In genomic region chr2:223797811-223798721, GRCh38 we compare ENCODE assay signal across 8 cellular contexts. TPM values are rescaled to one million over a fixed set of nuclear protein-coding genes. Genes with fewer than 3 reads are reported as not detected.
DNase-seq lines count a peak whose midpoint lies in the region; ATAC-seq, FAIRE-seq and TF ChIP-seq lines count a peak whose summit lies in the region.

No MANE protein-coding gene starts in this region.

- no peaks in the 10 kb centered on the region for H3K27me3 Mint-ChIP-seq in astrocyte (ENCODE audit: low read depth, unreplicated experiment)
- H3K27me3 Mint-ChIP-seq in activated CD8-positive, alpha-beta memory T cell treated with anti-CD3 and anti-CD28 coated beads, Interleukin-2, amount 10 ng/mL, durations not matched to agents 7 days and 5 days = no peaks in the 10 kb centered on the region

- H3K27ac ChIP-seq in astrocyte (ENCODE audit: low read depth, low read length) (peak overlapping the region; percentile 88), tibial artery (no peak overlapping the region)

- H3K9me3 Mint-ChIP-seq in astrocyte (ENCODE audit: unreplicated experiment) = no peaks in the 10 kb centered on the region
- no peaks in the 10 kb centered on the region for H3K9me3 Mint-ChIP-seq in activated CD8-positive, alpha-beta memory T cell treated with anti-CD3 and anti-CD28 coated beads, Interleukin-2, amount 10 ng/mL, durations not matched to agents 7 days and 5 days (ENCODE audit: low read depth)

- peak; percentile 100 for ATAC-seq in GM18517 (IDR thresholded peaks at IDR 0.05; ENCODE audit: unreplicated experiment)
- peak; percentile 97 for ATAC-seq in HG02870 (IDR thresholded peaks at IDR 0.05; ENCODE audit: unreplicated experiment)
- ATAC-seq in activated CD8-positive, alpha-beta memory T cell treated with anti-CD3 and anti-CD28 coated beads, Interleukin-2, amount 10 ng/mL, durations not matched to agents 7 days and 5 days = no peak

- H3K4me3 ChIP-seq in astrocyte (ENCODE audit: insufficient read depth, low read depth, low read length) = no peak overlapping the region
- H3K4me3 ChIP-seq in tibial artery = no peak overlapping the region

- FAIRE-seq in astrocyte (lab: Jason Lieb, UNC) (peak; percentile 23), islet of Langerhans (lab: Jason Lieb, UNC) (peak; percentile 91)

- intact Hi-C loops in tibial artery (cut with DNase I; ENCODE audit: low total_unique reads) = loop anchor here (2.0 kb wide), 1 partner anchor 827 kb away; no protein-coding TSS in a partner anchor

- TF ChIP-seq CTCF in astrocyte (IDR thresholded peaks at IDR 0.05; ENCODE audit: insufficient read depth, low read depth, low read length) (peak; percentile 74), tibial artery (IDR thresholded peaks at IDR 0.05) (peak; percentile 63 to 84)

- CTCF ChIA-PET in activated CD8-positive, alpha-beta memory T cell treated with anti-CD3 and anti-CD28 coated beads, Interleukin-2, amount 10 ng/mL, durations not matched to agents 7 days and 5 days (lab: Charles Lee) = interaction anchor here (0.7 to 1.6 kb wide), 8 partner anchors 15 to 106 kb away, joined by 3 to 13 read pairs (median 4); no protein-coding TSS in a partner anchor

- H3K9me3 ChIP-seq in astrocyte (ENCODE audit: insufficient read depth, low read depth, low read length) (no peaks in the 10 kb centered on the region), tibial artery (no peaks in the 10 kb centered on the region)

- DNase-seq in AG08396 (ENCODE audit: low spot score) (peak; percentile 28), NCI-H146 treated with DMSO at 0.1 percent for 48 hours (lab: John Stamatoyannopoulos, UW; ENCODE audit: unreplicated experiment) (peak; percentile 1), astrocyte (ENCODE audit: low read depth) (peak; percentile 72), tibial artery (no peak)
- DNase-seq in activated CD8-positive, alpha-beta memory T cell treated with anti-CD3 and anti-CD28 coated beads, Interleukin-2, amount 10 ng/mL, durations not matched to agents 7 days and 5 days = no peak

- H3K4me3 Mint-ChIP-seq in astrocyte (ENCODE audit: unreplicated experiment) = no peak overlapping the region
- no peak overlapping the region for H3K4me3 Mint-ChIP-seq in activated CD8-positive, alpha-beta memory T cell treated with anti-CD3 and anti-CD28 coated beads, Interleukin-2, amount 10 ng/mL, durations not matched to agents 7 days and 5 days

- peaks cover 34% of the 10 kb centered on the region for H3K4me1 ChIP-seq in astrocyte (ENCODE audit: insufficient read depth, low read length)
- peaks cover 0 to 17% (median 1%) of the 10 kb centered on the region in 4 donors for H3K4me1 ChIP-seq in tibial artery

- H3K79me2 ChIP-seq in astrocyte (ENCODE audit: insufficient read depth, low read length) = peaks cover 3% of the 10 kb centered on the region

- peaks cover 10% of the 10 kb centered on the region for H3K4me1 Mint-ChIP-seq in astrocyte (ENCODE audit: low read depth, unreplicated experiment)
- H3K4me1 Mint-ChIP-seq in activated CD8-positive, alpha-beta memory T cell treated with anti-CD3 and anti-CD28 coated beads, Interleukin-2, amount 10 ng/mL, durations not matched to agents 7 days and 5 days = peaks cover 18% of the 10 kb centered on the region

- H3K36me3 ChIP-seq in astrocyte (ENCODE audit: insufficient read depth, low read length) = no peaks in the 10 kb centered on the region
- H3K36me3 ChIP-seq in tibial artery = no peaks in the 10 kb centered on the region

- H3K27me3 ChIP-seq in astrocyte (ENCODE audit: insufficient read depth, low read length) (no peaks in the 10 kb centered on the region), tibial artery (no peaks in the 10 kb centered on the region)

- peak overlapping the region; percentile 68 for H3K9ac ChIP-seq in astrocyte (ENCODE audit: low read length)

- H3K4me2 ChIP-seq in astrocyte (ENCODE audit: low read length) = peak overlapping the region; percentile 5

- H3K36me3 Mint-ChIP-seq in astrocyte (ENCODE audit: low read depth, unreplicated experiment) = peaks cover 1% of the 10 kb centered on the region
- no peaks in the 10 kb centered on the region for H3K36me3 Mint-ChIP-seq in activated CD8-positive, alpha-beta memory T cell treated with anti-CD3 and anti-CD28 coated beads, Interleukin-2, amount 10 ng/mL, durations not matched to agents 7 days and 5 days

- no peaks in the 10 kb centered on the region for H4K20me1 ChIP-seq in astrocyte (ENCODE audit: insufficient read depth, low read length)

- H2AFZ ChIP-seq in astrocyte (ENCODE audit: low read depth, low read length) = no peak overlapping the region

- no peak overlapping the region for H3K27ac Mint-ChIP-seq in astrocyte (ENCODE audit: unreplicated experiment)
- H3K27ac Mint-ChIP-seq in activated CD8-positive, alpha-beta memory T cell treated with anti-CD3 and anti-CD28 coated beads, Interleukin-2, amount 10 ng/mL, durations not matched to agents 7 days and 5 days = no peak overlapping the region

RNA-seq across cellular contexts. Expression of gene AP1S3, which starts 39.3 kb away (rescaled TPM):
- 11.1 and 14.3 TPM in 2 replicates for total RNA-seq in astrocyte
- total RNA-seq in activated CD8-positive, alpha-beta memory T cell treated with anti-CD3 and anti-CD28 coated beads, Interleukin-2, amount 10 ng/mL, durations not matched to agents 7 days and 5 days = 10 to 100 TPM; 12.9 to 13.5 TPM

Comparison
In these comparisons a context has a peak if more than half of its experiments do, and no peak if none do; other contexts are left out.
1. DNase-seq: peak in AG08396 (single experiment), NCI-H146 treated with DMSO at 0.1 percent for 48 hours (single experiment) and astrocyte (single experiment); none in tibial artery (0 of 2) and activated CD8-positive, alpha-beta memory T cell treated with anti-CD3 and anti-CD28 coated beads, Interleukin-2, amount 10 ng/mL, durations not matched to agents 7 days and 5 days (single experiment).